In genomic region chr14:61860294-61860918, GRCh38 we compare ENCODE assay signal across 9 cellular contexts. TPM values are rescaled to one million over a fixed set of nuclear protein-coding genes. Genes with fewer than 3 reads are reported as not detected.
DNase-seq lines count a peak whose midpoint lies in the region; ATAC-seq and TF ChIP-seq lines count a peak whose summit lies in the region.
"Had no signal": no experiment of that assay in that cellular context is flagged by ENCODE, and none has a peak within 500 bp of the region (broad histone marks: within the 10 kb centered on the region; RNA-seq: fewer than 3 reads in every experiment).

No MANE protein-coding gene starts in this region.

- no peaks in the 10 kb centered on the region for H3K9me3 ChIP-seq in suprapubic skin

- H3K4me3 Mint-ChIP-seq in chondrocyte (ENCODE audit: unreplicated experiment): no peak overlapping the region

- ATAC-seq in HG02610 (IDR thresholded peaks at IDR 0.05; ENCODE audit: unreplicated experiment): peak; percentile 99

- no peak overlapping the region for H3K4me2 ChIP-seq in mesendoderm (ENCODE audit: low read length)

- no peak overlapping the region for H3K4ac ChIP-seq in mesendoderm (ENCODE audit: low read depth, low read length)

- no peak overlapping the region for H4K5ac ChIP-seq in mesendoderm (ENCODE audit: low read length)

- no peak overlapping the region for H3K9ac ChIP-seq in mesendoderm (ENCODE audit: low read length)

- H3K36me3 ChIP-seq in mesendoderm (ENCODE audit: control insufficient read depth, insufficient read depth, low read length): no peaks in the 10 kb centered on the region
- H3K36me3 ChIP-seq in suprapubic skin: no peaks in the 10 kb centered on the region

- peaks cover 13% of the 10 kb centered on the region for H3K4me1 Mint-ChIP-seq in chondrocyte (ENCODE audit: low read depth)

- peak; percentile 69 for DNase-seq in NAMALWA (ENCODE audit: low spot score)
- DNase-seq in activated CD4-positive, CD25-positive, alpha-beta regulatory T cell treated with anti-CD3 and anti-CD28 coated beads, Interleukin-2, amount 50 U/mL, for 16 hours (ENCODE audit: low read depth, low spot score): peak; percentile 23
- DNase-seq in chondrocyte (ENCODE audit: low spot score): no peak
- peak; percentile 63 for DNase-seq in mesendoderm
- DNase-seq in suprapubic skin (ENCODE audit: low spot score in 2 of 2): no peak

- H3K4me3 ChIP-seq in mesendoderm (ENCODE audit: low read length) (no peak overlapping the region), suprapubic skin (no peak overlapping the region)
- H3K4me3 ChIP-seq: skin epidermis had no signal

- no CpG with 5 or more reads among the region's 1 CpG for WGBS in mesendoderm (ENCODE audit: extremely low coverage, insufficient coverage, low lambda C conversion rate)
- WGBS in suprapubic skin: 68% methylated on average over 1 of the region's 1 CpG

- no peak overlapping the region for H2AK5ac ChIP-seq in mesendoderm (ENCODE audit: low read length)

- H3K27me3 ChIP-seq in mesendoderm (ENCODE audit: insufficient read depth, low read length, poor library complexity) (no peaks in the 10 kb centered on the region), suprapubic skin (no peaks in the 10 kb centered on the region)

- peaks cover 2% of the 10 kb centered on the region for H3K27me3 Mint-ChIP-seq in chondrocyte (ENCODE audit: low read depth)

- H3K23ac ChIP-seq in mesendoderm (ENCODE audit: low read length): no peak overlapping the region

- H3K18ac ChIP-seq in mesendoderm (ENCODE audit: low read length): no peak overlapping the region

- peaks cover 2% of the 10 kb centered on the region for H3K36me3 Mint-ChIP-seq in chondrocyte (ENCODE audit: low read depth)

- peaks cover 9% of the 10 kb centered on the region for H3K9me3 Mint-ChIP-seq in chondrocyte (ENCODE audit: low read depth)

- TF ChIP-seq CTCF in 22Rv1 (IDR thresholded peaks at IDR 0.05) (peak; percentile 86), GM12874 (IDR thresholded peaks at IDR 0.05; ENCODE audit: insufficient read depth, low read depth, low read length) (peak; percentile 79), chondrocyte (IDR thresholded peaks at IDR 0.05) (peak; percentile 78), suprapubic skin (IDR thresholded peaks at IDR 0.05) (peak; percentile 35 to 78)

- no peaks in the 10 kb centered on the region for H3K79me2 ChIP-seq in mesendoderm (ENCODE audit: control insufficient read depth, insufficient read depth, low read length)

- no peak for TF ChIP-seq EP300 in suprapubic skin (IDR thresholded peaks at IDR 0.05)

- H3K27ac ChIP-seq in 22Rv1: no peak overlapping the region
- H3K27ac ChIP-seq in mesendoderm (ENCODE audit: low read depth, low read length): no peak overlapping the region
- H3K27ac ChIP-seq in suprapubic skin: no peak overlapping the region
- H3K27ac ChIP-seq: skin epidermis had no signal

- no peak for TF ChIP-seq POLR2A in suprapubic skin (IDR thresholded peaks at IDR 0.05)

- no peaks in the 10 kb centered on the region for H3K79me1 ChIP-seq in mesendoderm (ENCODE audit: low read length)

- no peak overlapping the region for H4K8ac ChIP-seq in mesendoderm (ENCODE audit: low read depth, low read length)

- no peak overlapping the region for H2BK15ac ChIP-seq in mesendoderm (replicated peaks; ENCODE audit: low read depth)

- H2BK120ac ChIP-seq in mesendoderm (ENCODE audit: low read depth, low read length): no peak overlapping the region

- H3K4me1 ChIP-seq in mesendoderm (ENCODE audit: control insufficient read depth, low read depth, low read length) (no peaks in the 10 kb centered on the region), suprapubic skin (no peaks in the 10 kb centered on the region)

- no peak overlapping the region for H3K27ac Mint-ChIP-seq in chondrocyte (ENCODE audit: unreplicated experiment)

- no peak overlapping the region for H3K56ac ChIP-seq in mesendoderm (ENCODE audit: low read length)

- no peak overlapping the region for H2BK5ac ChIP-seq in mesendoderm (ENCODE audit: low read length)

RNA-seq across cellular contexts. Expression of gene SYT16, which starts 47.9 kb away (rescaled TPM):
- 24.0 to 35.6 TPM (median 34.8 TPM) in 3 replicates for total RNA-seq in chondrocyte
- polyA plus RNA-seq in mesendoderm (2013, experiment 1 of 2): 0.37 TPM
- 0.45 TPM for polyA plus RNA-seq in mesendoderm (2013, experiment 2 of 2)
- total RNA-seq in suprapubic skin: under 1 TPM in 1 of 4 donors, not detected in 3; 0.32 TPM

Comparison
In these comparisons a context has a peak if more than half of its experiments do, and no peak if none do; other contexts are left out.
1. DNase-seq: peak in NAMALWA (single experiment), activated CD4-positive, CD25-positive, alpha-beta regulatory T cell treated with anti-CD3 and anti-CD28 coated beads, Interleukin-2, amount 50 U/mL, for 16 hours (single experiment) and mesendoderm (single experiment); none in chondrocyte (single experiment) and suprapubic skin (0 of 2).
2. RNA of gene SYT16, which starts 47.9 kb away (total RNA-seq): 24.0 to 35.6 TPM in chondrocyte; 0.32 TPM in suprapubic skin; every median in the first group is over 10 times any median in the second.
3. Peak in every context shown above with its lines, with median percentiles within 50 percentile points of each other: CTCF ChIP-seq.